Comparison of ENCODE assay signal across 39 cellular contexts in the genomic region with DNA sequence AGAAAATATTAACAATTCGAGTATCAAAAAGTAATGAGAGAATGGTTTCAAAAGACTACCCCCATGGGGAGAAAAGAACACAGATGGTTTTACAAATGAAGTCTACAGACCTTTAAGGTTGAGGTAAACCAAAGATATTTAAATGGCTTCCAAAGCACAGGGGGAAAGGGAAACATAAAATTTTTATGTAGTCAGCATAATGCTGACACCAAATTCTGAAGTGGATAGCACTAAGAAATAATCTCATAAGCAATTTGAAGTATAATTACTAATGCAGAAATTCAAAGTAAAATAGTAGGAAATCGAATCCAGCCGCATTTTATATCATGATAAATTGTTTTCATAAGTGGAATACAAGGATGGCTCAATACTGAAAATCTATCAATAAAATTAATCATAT. TPM values are rescaled to one million over a fixed set of nuclear protein-coding genes. Genes with fewer than 3 reads are reported as not detected.
"Had no signal": no experiment of that assay in that cellular context is flagged by ENCODE, and none has a peak within 500 bp of the region (broad histone marks: within the 10 kb centered on the region; RNA-seq: fewer than 3 reads in every experiment).

No MANE protein-coding gene starts in this region.

- H3K4me3 ChIP-seq: MG63 had no signal

- H3K36me3 ChIP-seq: MG63 had no signal

- H3K27me3 ChIP-seq: MG63 had no signal

- DNase-seq: Kasumi-1, MG63, MM.1S, MV-4-11, NCI-H1092, NCI-H1092 treated with DMSO at 0.1 percent for 48 hours, NCI-H1105, NCI-H1105 treated with DMSO at 0.1 percent for 48 hours, NCI-H1417, NCI-H1417 treated with DMSO at 0.1 percent for 48 hours, NCI-H1436, NCI-H1436 treated with DMSO at 0.1 percent for 48 hours, NCI-H146, NCI-H1694, NCI-H1694 treated with DMSO at 0.1 percent for 48 hours, NCI-H187, NCI-H187 treated with DMSO at 0.1 percent for 48 hours, NCI-H1930, NCI-H2029, NCI-H2029 treated with DMSO at 0.1 percent for 48 hours, NCI-H2081, NCI-H2081 treated with DMSO at 0.1 percent for 48 hours, NCI-H2107, NCI-H2171, NCI-H2171 treated with DMSO at 0.1 percent for 48 hours, NCI-H2227 treated with DMSO at 0.1 percent for 48 hours, NCI-H226, NCI-H345, NCI-H446, NCI-H446 treated with DMSO at 0.1 percent for 48 hours, NCI-H510A, NCI-H510A treated with DMSO at 0.1 percent for 48 hours, NCI-H524, NCI-H524 treated with DMSO at 0.1 percent for 48 hours, NCI-H526 had no signal

RNA-seq across cellular contexts. Expression of a gene that starts 30.3 kb away (rescaled TPM):
- total RNA-seq: LHCN-M2, M059J, MCF 10A, NCI-H460 had no signal
